In genomic region chr16:47143329-47143676, GRCh38 we compare ENCODE assay signal across 8 cellular contexts. TPM values are rescaled to one million over a fixed set of nuclear protein-coding genes. Genes with fewer than 3 reads are reported as not detected.
DNase-seq lines count a peak whose midpoint lies in the region; ATAC-seq, FAIRE-seq and TF ChIP-seq lines count a peak whose summit lies in the region.

No MANE protein-coding gene starts in this region.

- peak; percentile 95 for TF ChIP-seq RAD21 in HepG2 (CRISPR knock-in tag; IDR thresholded peaks at IDR 0.05)

- no peak overlapping the region for H2AFZ ChIP-seq in HepG2 (ENCODE audit: low read length)

- H3K4me1 ChIP-seq in HepG2 (ENCODE audit: insufficient read depth, low read length) = peaks cover 21% of the 10 kb centered on the region

- 0% methylated on average over 4 of the region's 55 CpGs for WGBS in HepG2 (ENCODE audit: low lambda C conversion rate)

- peak overlapping the region; percentile 91 for H3K4me2 ChIP-seq in HepG2 (ENCODE audit: low read depth, low read length)

- CTCF ChIA-PET in HepG2 (lab: Yijun Ruan, JAX; ENCODE audit: low intra/inter-chr PET ratio, low total read pairs) = interaction anchor here (1.1 to 2.3 kb wide), 7 partner anchors 19 to 1021 kb away, joined by 4 to 21 read pairs (median 9); partner anchors contain the start of gene ABCC12

- TF ChIP-seq CTCF in AG09309 (IDR thresholded peaks at IDR 0.05; ENCODE audit: control insufficient read depth, insufficient read depth, low read depth, low read length, missing control alignments) (peak; percentile 40), choroid plexus epithelial cell (conservative IDR thresholded peaks at IDR 0.05; ENCODE audit: low read depth, low read length) (peak; percentile 38), HepG2 (CRISPR knock-in tag; IDR thresholded peaks at IDR 0.05) (peak; percentile 75)

- intact Hi-C loops in HepG2 (cut with micrococcal nuclease; ENCODE audit: unreplicated experiment) = loop anchor here (1.0 to 5.0 kb wide), 6 partner anchors 91 to 1022 kb away; partner anchors contain the start of genes ITFG1 and PHKB

- TF ChIP-seq EP300 in HepG2 (IDR thresholded peaks at IDR 0.05; ENCODE audit: low read depth in 2 of 2, low read length in 2 of 2) = 0 out of 4 replicates have a peak, but pooled peaks of 1 of the 2 experiments have one; percentile 11
- no peak for TF ChIP-seq EP300 in HepG2 (CRISPR knock-in tag; IDR thresholded peaks at IDR 0.05; ENCODE audit: borderline replicate concordance)

- no peak for DNase-seq in AG09309 (ENCODE audit: low read depth)
- peak; percentile 41 for DNase-seq in NCI-H226
- DNase-seq in activated CD4-positive, CD25-positive, alpha-beta regulatory T cell treated with anti-CD3 and anti-CD28 coated beads, Interleukin-2, amount 50 U/mL, for 16 hours (ENCODE audit: low read depth, low spot score) = peak; percentile 33
- peak; percentile 68 for DNase-seq in choroid plexus epithelial cell (ENCODE audit: low read depth)
- DNase-seq in HepG2 (ENCODE audit: low spot score) = peak; percentile 66
- DNase-seq in stimulated activated CD4-positive, alpha-beta T cell treated with anti-CD3 and anti-CD28 coated beads, Interleukin-4, amount 100 ng/mL, for 4 hours = peak; percentile 51 to 71

- BruUV-seq in HepG2 (replicated peaks; lab: Mats Ljungman, UMichigan) = no TSS peak

- H3K9ac ChIP-seq in HepG2 (ENCODE audit: insufficient read depth, low read depth, low read length) = peak overlapping the region; percentile 51; the same call in 1 of the 2 replicates

- no peaks in the 10 kb centered on the region for H3K9me3 ChIP-seq in HepG2 (ENCODE audit: low read length)

- ATAC-seq in GM18868 (IDR thresholded peaks at IDR 0.05; ENCODE audit: unreplicated experiment) = peak; percentile 57
- peak; percentile 63 for ATAC-seq in HG03066 (IDR thresholded peaks at IDR 0.05; ENCODE audit: low read depth, unreplicated experiment)
- peak; percentile 91 for ATAC-seq in HepG2

- no peak; a peak in 1 of 4 replicates for TF ChIP-seq POLR2A in HepG2 (IDR thresholded peaks at IDR 0.05; ENCODE audit: insufficient read depth in 1 of 2, low read depth in 2 of 2, low read length in 2 of 2)

- H3K27ac ChIP-seq in HepG2 (ENCODE audit: extremely low read length, insufficient read depth, low read length) = no peak overlapping the region

- no peak for FAIRE-seq in HepG2 (lab: Jason Lieb, UNC)

- no peaks in the 10 kb centered on the region for H3K79me2 ChIP-seq in HepG2 (ENCODE audit: insufficient read depth, low read length)

- H3K27me3 ChIP-seq in HepG2 (ENCODE audit: control insufficient read depth in 1 of 2, insufficient read depth in 2 of 2, low read length in 2 of 2) = peaks cover 1 to 26% of the 10 kb centered on the region in 2 experiments; a peak in 3 of 5 replicates

- H3K4me3 ChIP-seq in AG09309 (ENCODE audit: control insufficient read depth, low read depth, low read length) = peak overlapping the region; percentile 57
- H3K4me3 ChIP-seq in choroid plexus epithelial cell (ENCODE audit: low read depth, low read length) = peak overlapping the region; percentile 69
- H3K4me3 ChIP-seq in HepG2 (replicated peaks in 1 of 3; ENCODE audit: insufficient read depth in 1 of 3, low read depth in 2 of 3, low read length in 3 of 3) = peak overlapping the region; percentile 64 to 75 (median 67)

- POLR2A ChIA-PET in HepG2 (lab: Yijun Ruan, JAX) = interaction anchor here (0.6 to 2.3 kb wide), 3 partner anchors 136 to 1022 kb away, joined by 3 to 8 read pairs (median 3); no protein-coding TSS in a partner anchor

- H4K20me1 ChIP-seq in HepG2 (ENCODE audit: insufficient read depth, low read length) = no peaks in the 10 kb centered on the region

- no peaks in the 10 kb centered on the region for H3K36me3 ChIP-seq in HepG2 (replicated peaks in 1 of 2; ENCODE audit: control insufficient read depth in 1 of 2, insufficient read depth in 2 of 2, low read length in 2 of 2)

- in situ Hi-C loops in HepG2 (cut with HindIII; ENCODE audit: extremely low pct_ligation_motif_present, low pct_unique_long_range_greater_than_20kb) = loop anchor here (5.0 to 10.0 kb wide), 3 partner anchors 106 to 1019 kb away; no protein-coding TSS in a partner anchor

TF ChIP-seq in HepG2, 621 proteins besides CTCF, POLR2A, EP300 and RAD21 (continues in another document):
- TF ChIP-seq PRDM15 (CRISPR knock-in tag; IDR thresholded peaks at IDR 0.05) (no peak; the same call in 1 of the 2 replicates), ZSCAN12 (CRISPR knock-in tag; IDR thresholded peaks at IDR 0.05) (0 out of 2 replicates have a peak, but pooled peaks have one; percentile 14), ZNF839 (CRISPR knock-in tag; IDR thresholded peaks at IDR 0.05; ENCODE audit: borderline replicate concordance) (no peak), ERF (CRISPR knock-in tag; IDR thresholded peaks at IDR 0.05) (peak; percentile 76; the same call in 1 of the 2 replicates), MAF1 (CRISPR knock-in tag; IDR thresholded peaks at IDR 0.05; ENCODE audit: borderline replicate concordance) (no peak), SOX5 (CRISPR knock-in tag; IDR thresholded peaks at IDR 0.05; ENCODE audit: borderline replicate concordance) (no peak), TRIM24 (CRISPR knock-in tag; IDR thresholded peaks at IDR 0.05) (no peak), ZNF441 (CRISPR knock-in tag; IDR thresholded peaks at IDR 0.05; ENCODE audit: borderline replicate concordance) (peak; percentile 85), SRY (CRISPR knock-in tag; IDR thresholded peaks at IDR 0.05) (peak; percentile 77; the same call in 1 of the 2 replicates), YY1 (IDR thresholded peaks at IDR 0.05; ENCODE audit: insufficient read depth, insufficient replicate concordance, low read depth, low read length) (peak; percentile 81), RXRA (CRISPR knock-in tag; IDR thresholded peaks at IDR 0.05) (no peak), CHCHD3 (CRISPR knock-in tag; IDR thresholded peaks at IDR 0.05) (no peak), ZFAT (CRISPR knock-in tag; conservative IDR thresholded peaks at IDR 0.05) (0 out of 2 replicates have a peak, but pooled peaks have one; percentile 66), ZNF124 (CRISPR knock-in tag; IDR thresholded peaks at IDR 0.05) (peak; percentile 99), ZNF121 (CRISPR knock-in tag; IDR thresholded peaks at IDR 0.05) (0 out of 2 replicates have a peak, but pooled peaks have one; percentile 18)

RNA-seq across cellular contexts. Expression of gene NETO2, which starts 0.4 kb away (rescaled TPM):
- total RNA-seq in HepG2 (2016; rRNA removed; fragmentation: Illumina TruSeq; extraction: Trizol) = 8.2 and 8.4 TPM in 2 replicates
- total RNA-seq in HepG2 (2016; cell fraction: cytosol; rRNA removed; fragmentation: Illumina TruSeq; extraction: Trizol; ENCODE audit: low read depth) = 10.1 and 13.7 TPM in 2 replicates
- total RNA-seq in HepG2 (2016; cell fraction: insoluble cytoplasmic fraction; rRNA removed; fragmentation: Illumina TruSeq; extraction: Trizol) = 9.0 and 9.7 TPM in 2 replicates
- 14.2 and 14.7 TPM in 2 replicates for total RNA-seq in HepG2 (2016; cell fraction: membrane; rRNA removed; fragmentation: Illumina TruSeq; extraction: Trizol)
- 5.9 and 8.3 TPM in 2 replicates for total RNA-seq in HepG2 (2016; cell fraction: nucleus; rRNA removed; fragmentation: Illumina TruSeq; extraction: Trizol)
- 13.5 and 14.7 TPM in 2 replicates for polyA plus RNA-seq in HepG2 (2011; rRNA removed)
- 9.7 and 15.2 TPM in 2 replicates for polyA plus RNA-seq in HepG2 (2011; cell fraction: cytosol; rRNA removed)
- polyA plus RNA-seq in HepG2 (2011; cell fraction: nucleus; rRNA removed) = 6.9 and 10.2 TPM in 2 replicates
- polyA plus RNA-seq in HepG2 (2012) = 5.7 and 6.6 TPM in 2 replicates
- polyA plus RNA-seq in HepG2 (2016; cell fraction: cytosol; fragmentation: Illumina TruSeq; extraction: Trizol; ENCODE audit: low read depth) = 5.3 and 5.4 TPM in 2 replicates
- 9.6 and 9.9 TPM in 2 replicates for polyA plus RNA-seq in HepG2 (2016; cell fraction: insoluble cytoplasmic fraction; fragmentation: Illumina TruSeq; extraction: Trizol; ENCODE audit: low read depth)
- polyA plus RNA-seq in HepG2 (2016; cell fraction: membrane; fragmentation: Illumina TruSeq; extraction: Trizol; ENCODE audit: low read depth) = 11.5 and 11.7 TPM in 2 replicates
- polyA plus RNA-seq in HepG2 (2016; cell fraction: nucleus; fragmentation: Illumina TruSeq; extraction: Trizol; ENCODE audit: insufficient read depth, low read depth) = 10.0 and 11.2 TPM in 2 replicates
- 7.6 and 52.8 TPM in 2 replicates for polyA minus RNA-seq in HepG2 (2011; rRNA and poly(A)+ RNA removed; ENCODE audit: low replicate concordance)
- polyA minus RNA-seq in HepG2 (2011; cell fraction: cytosol; rRNA and poly(A)+ RNA removed) = 7.3 and 8.3 TPM in 2 replicates
- 5.5 and 7.8 TPM in 2 replicates for polyA minus RNA-seq in HepG2 (2011; cell fraction: nucleus; rRNA and poly(A)+ RNA removed)
